Comparison of ENCODE assay signal across 1 cellular context in genomic region chr15:89360294-89360971, GRCh38.
TF ChIP-seq lines count a peak whose summit lies in the region.

No MANE protein-coding gene starts in this region.

TF ChIP-seq in K562, 482 proteins besides CTCF, POLR2A, EP300 and RAD21 (continued from another document):
- TF ChIP-seq REST (CRISPR knock-in tag; IDR thresholded peaks at IDR 0.05; ENCODE audit: low read depth), result 0 out of 2 replicates have a peak, but pooled peaks have one; percentile 29
